Comparison of ENCODE assay signal across 1 cellular context in genomic region chr7:98278936-98279335, GRCh38.
TF ChIP-seq lines count a peak whose summit lies in the region.

No MANE protein-coding gene starts in this region.

TF ChIP-seq in K562, 482 proteins besides CTCF, POLR2A, EP300 and RAD21:
- TF ChIP-seq ZBTB26 (CRISPR knock-in tag; IDR thresholded peaks at IDR 0.05) (no peak), CBFA2T3 (IDR thresholded peaks at IDR 0.05) (peak; percentile 6; the same call in 1 of the 2 replicates)
